In the genomic region with DNA sequence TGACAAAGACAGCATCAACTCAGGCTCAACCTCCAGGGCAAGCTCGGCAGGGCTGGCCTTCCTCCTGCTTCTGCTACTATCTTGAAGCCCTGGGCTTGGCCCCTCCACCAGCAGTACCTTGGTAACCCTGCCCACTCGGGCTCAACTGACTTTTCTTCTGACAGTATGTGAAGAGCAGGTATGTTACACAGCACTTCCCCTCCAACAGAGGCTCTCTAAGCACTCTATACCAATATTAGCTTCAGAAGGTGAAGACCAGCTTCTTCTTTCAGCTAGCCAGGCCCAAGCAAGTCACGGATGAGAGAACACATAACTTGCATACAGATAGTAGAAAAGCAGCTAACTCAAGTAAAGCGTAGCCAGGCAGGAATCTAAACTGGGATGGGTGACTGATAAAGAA, we compare ENCODE assay signal across 23 cellular contexts.
A peak's percentile ranks its signal among the peaks of the same experiment; 100 is the strongest.
DNase-seq lines count a peak whose midpoint lies in the region; ATAC-seq lines count a peak whose summit lies in the region.
"Had no signal": no experiment of that assay in that cellular context is flagged by ENCODE, and none has a peak within 500 bp of the region (broad histone marks: within the 10 kb centered on the region; RNA-seq: fewer than 3 reads in every experiment).

No MANE protein-coding gene starts in this region.

- H3K9ac ChIP-seq in mesenchymal stem cell (ENCODE audit: low read length): no peak overlapping the region

- no peak overlapping the region for H3K4me3 Mint-ChIP-seq in activated T-helper 2 cell treated with anti-CD3 and anti-CD28 coated beads, Interferon-gamma antibody, Interleukin-2, Interleukin-4, amounts not matched to agents 10 μg/mL and 5 μg/mL and 100 μg/mL, durations not matched to agents 14 hours and 24 hours and 36 hours (ENCODE audit: low read depth)
- H3K4me3 Mint-ChIP-seq: activated T-helper 17 cell treated with anti-CD3 and anti-CD28 coated beads, Interleukin-2, amount 50 U/mL, for 72 hours; naive thymus-derived CD4-positive, alpha-beta T cell; T-helper 17 cell had no signal

- H3K4me1 ChIP-seq in mesenchymal stem cell (ENCODE audit: control insufficient read depth, insufficient read depth, low read depth, low read length): peaks cover 3% of the 10 kb centered on the region
- H3K4me1 ChIP-seq: Caco-2, esophagus squamous epithelium, pancreas, testis had no signal

- peak overlapping the region; percentile 26 for H2AK5ac ChIP-seq in mesenchymal stem cell (ENCODE audit: low read length, severe bottlenecking)

- peaks cover 37% of the 10 kb centered on the region for H3K27me3 Mint-ChIP-seq in activated T-helper 2 cell treated with anti-CD3 and anti-CD28 coated beads, Interferon-gamma antibody, Interleukin-2, Interleukin-4, amounts not matched to agents 10 μg/mL and 5 μg/mL and 100 μg/mL, durations not matched to agents 14 hours and 24 hours and 36 hours (ENCODE audit: low read depth)

- H4K8ac ChIP-seq in mesenchymal stem cell (ENCODE audit: low read length): no peak overlapping the region

- no peak overlapping the region for H3K27ac Mint-ChIP-seq in activated T-helper 2 cell treated with anti-CD3 and anti-CD28 coated beads, Interferon-gamma antibody, Interleukin-2, Interleukin-4, amounts not matched to agents 10 μg/mL and 5 μg/mL and 100 μg/mL, durations not matched to agents 14 hours and 24 hours and 36 hours
- H3K27ac Mint-ChIP-seq: activated T-helper 17 cell treated with anti-CD3 and anti-CD28 coated beads, Interleukin-2, amount 50 U/mL, for 72 hours; naive thymus-derived CD4-positive, alpha-beta T cell; T-helper 17 cell had no signal

- H3K36me3 Mint-ChIP-seq in activated T-helper 2 cell treated with anti-CD3 and anti-CD28 coated beads, Interferon-gamma antibody, Interleukin-2, Interleukin-4, amounts not matched to agents 10 μg/mL and 5 μg/mL and 100 μg/mL, durations not matched to agents 14 hours and 24 hours and 36 hours (ENCODE audit: low read depth): no peaks in the 10 kb centered on the region
- H3K36me3 Mint-ChIP-seq: naive thymus-derived CD4-positive, alpha-beta T cell had no signal

- no peak overlapping the region for H3K23ac ChIP-seq in mesenchymal stem cell (ENCODE audit: low read length in 2 of 2)

- H3K4me3 ChIP-seq in mesenchymal stem cell (ENCODE audit: insufficient read depth in 1 of 2, low read depth in 1 of 2, low read length in 2 of 2): no peak overlapping the region
- H3K4me3 ChIP-seq: esophagus squamous epithelium, lung, pancreas, testis had no signal

- no peaks in the 10 kb centered on the region for H3K9me3 Mint-ChIP-seq in activated T-helper 2 cell treated with anti-CD3 and anti-CD28 coated beads, Interferon-gamma antibody, Interleukin-2, Interleukin-4, amounts not matched to agents 10 μg/mL and 5 μg/mL and 100 μg/mL, durations not matched to agents 14 hours and 24 hours and 36 hours
- H3K9me3 Mint-ChIP-seq: activated T-helper 17 cell treated with anti-CD3 and anti-CD28 coated beads, Interleukin-2, amount 50 U/mL, for 72 hours had no signal

- H3K14ac ChIP-seq in mesenchymal stem cell (ENCODE audit: low read length in 2 of 2): peak overlapping the region in 1 of 2 experiments; percentile 75

- H3K4ac ChIP-seq in mesenchymal stem cell (ENCODE audit: low read depth in 1 of 2, low read length in 2 of 2): no peak overlapping the region

- H2BK15ac ChIP-seq in mesenchymal stem cell (ENCODE audit: low read depth, poor library complexity, severe bottlenecking): no peak overlapping the region

- no peaks in the 10 kb centered on the region for H3K79me1 ChIP-seq in mesenchymal stem cell (replicated peaks; ENCODE audit: low read length, poor library complexity, severe bottlenecking)

- H3K9me3 ChIP-seq in mesenchymal stem cell (ENCODE audit: control insufficient read depth, low read length): no peaks in the 10 kb centered on the region
- H3K9me3 ChIP-seq: Caco-2, esophagus squamous epithelium, pancreas, testis had no signal

- 77% methylated on average over 4 of the region's 4 CpGs for WGBS in mesenchymal stem cell

- H2BK5ac ChIP-seq in mesenchymal stem cell (ENCODE audit: low read depth, low read length, poor library complexity, severe bottlenecking): no peak overlapping the region

- DNase-seq in mesenchymal stem cell: no peak
- no peak for DNase-seq in activated T-helper 2 cell treated with anti-CD3 and anti-CD28 coated beads, Interferon-gamma antibody, Interleukin-2, Interleukin-4, amounts not matched to agents 10 μg/mL and 5 μg/mL and 100 μg/mL, durations not matched to agents 14 hours and 24 hours and 36 hours (ENCODE audit: low spot score)
- DNase-seq in pons (ENCODE audit: low spot score): no peak
- DNase-seq: activated CD4-positive, CD25-positive, alpha-beta regulatory T cell; Caco-2; esophagus squamous epithelium; GOT3; naive thymus-derived CD4-positive, alpha-beta T cell; NCI-H1930; NCI-H510A; pancreas; SHP77; stimulated activated CD4-positive, alpha-beta T cell treated with anti-CD3 and anti-CD28 coated beads, Interleukin-4, amount 100 ng/mL, for 4 hours; stimulated activated CD8-positive, alpha-beta memory T cell treated with anti-CD3 and anti-CD28 coated beads, Interleukin-4, amount 100 ng/mL, for 48 hours; T-helper 17 cell; testis had no signal

- H2BK12ac ChIP-seq in mesenchymal stem cell (ENCODE audit: low read length in 2 of 2): no peak overlapping the region

- peak; percentile 69 for ATAC-seq in GM18867 (IDR thresholded peaks at IDR 0.05; ENCODE audit: unreplicated experiment)
- peak; percentile 53 for ATAC-seq in GM21717 (IDR thresholded peaks at IDR 0.05; ENCODE audit: unreplicated experiment)
- peak; percentile 55 for ATAC-seq in HG03342 (IDR thresholded peaks at IDR 0.05; ENCODE audit: unreplicated experiment)
- no peak for ATAC-seq in GM18517 (IDR thresholded peaks at IDR 0.05; ENCODE audit: unreplicated experiment)
- no peak for ATAC-seq in esophagus mucosa
- ATAC-seq: activated T-helper 17 cell treated with anti-CD3 and anti-CD28 coated beads, Interleukin-2, amount 50 U/mL, for 72 hours; naive thymus-derived CD4-positive, alpha-beta T cell; pancreas; T-helper 17 cell had no signal

- no peaks in the 10 kb centered on the region for H3K4me1 Mint-ChIP-seq in activated T-helper 2 cell treated with anti-CD3 and anti-CD28 coated beads, Interferon-gamma antibody, Interleukin-2, Interleukin-4, amounts not matched to agents 10 μg/mL and 5 μg/mL and 100 μg/mL, durations not matched to agents 14 hours and 24 hours and 36 hours (ENCODE audit: low read depth)
- H3K4me1 Mint-ChIP-seq: activated T-helper 17 cell treated with anti-CD3 and anti-CD28 coated beads, Interleukin-2, amount 50 U/mL, for 72 hours; T-helper 17 cell had no signal

- no peak overlapping the region for H3K18ac ChIP-seq in mesenchymal stem cell (ENCODE audit: low read depth in 1 of 2, low read length in 2 of 2)

- no peak overlapping the region for H2BK120ac ChIP-seq in mesenchymal stem cell (ENCODE audit: low read depth, low read length)

- no peak overlapping the region for H3K27ac ChIP-seq in mesenchymal stem cell (ENCODE audit: low read length, poor library complexity, severe bottlenecking)
- H3K27ac ChIP-seq: esophagus squamous epithelium, pancreas, testis had no signal

- no peaks in the 10 kb centered on the region for H3K36me3 ChIP-seq in mesenchymal stem cell (ENCODE audit: control insufficient read depth in 1 of 2, insufficient read depth in 2 of 2, low read depth in 1 of 2, low read length in 2 of 2)
- H3K36me3 ChIP-seq: esophagus squamous epithelium, pancreas had no signal

- H3K27me3 ChIP-seq in mesenchymal stem cell (ENCODE audit: control insufficient read depth in 1 of 2, insufficient read depth in 1 of 2, low read length in 2 of 2): no peaks in the 10 kb centered on the region
- H3K27me3 ChIP-seq: esophagus squamous epithelium, pancreas, testis had no signal

- H2AFZ ChIP-seq in mesenchymal stem cell (ENCODE audit: low read depth, low read length): no peak overlapping the region

- H3K4me2 ChIP-seq in mesenchymal stem cell (ENCODE audit: low read length, poor library complexity, severe bottlenecking): no peak overlapping the region

- intact Hi-C loops in activated T-helper 2 cell treated with anti-CD3 and anti-CD28 coated beads, Interferon-gamma antibody, Interleukin-2, Interleukin-4, amounts not matched to agents 10 μg/mL and 5 μg/mL and 100 μg/mL, durations not matched to agents 14 hours and 24 hours and 36 hours (cut with micrococcal nuclease): no loop called here

- no peak overlapping the region for H4K91ac ChIP-seq in mesenchymal stem cell (ENCODE audit: low read length)

Comparison
In these comparisons a context has a peak if more than half of its experiments do, and no peak if none do; other contexts are left out.
1. ATAC-seq: peak in GM18867 (single experiment), GM21717 (single experiment) and HG03342 (single experiment); none in GM18517 (single experiment) and esophagus mucosa (single experiment).